Comparison of ENCODE assay signal across 8 cellular contexts in genomic region chr10:33330543-33331019, GRCh38. TPM values are rescaled to one million over a fixed set of nuclear protein-coding genes. Genes with fewer than 3 reads are reported as not detected.
DNase-seq lines count a peak whose midpoint lies in the region; ATAC-seq and TF ChIP-seq lines count a peak whose summit lies in the region.

No MANE protein-coding gene starts in this region.

- H3K27ac Mint-ChIP-seq in endothelial cell (ENCODE audit: unreplicated experiment) = peak overlapping the region; percentile 22

- peaks cover 69% of the 10 kb centered on the region for H3K36me3 Mint-ChIP-seq in endothelial cell (ENCODE audit: low read depth, unreplicated experiment)

- H3K4me1 Mint-ChIP-seq in endothelial cell (ENCODE audit: unreplicated experiment) = peaks cover 41% of the 10 kb centered on the region

- TF ChIP-seq CTCF in GM12865 (IDR thresholded peaks at IDR 0.05; ENCODE audit: insufficient read depth, low read depth, low read length, missing control alignments) (peak; percentile 93), endothelial cell (IDR thresholded peaks at IDR 0.05; ENCODE audit: unreplicated experiment) (peak; percentile 88), mucosa of descending colon (IDR thresholded peaks at IDR 0.05) (peak; percentile 70)

- H3K4me3 ChIP-seq in GM12865 (ENCODE audit: low read depth, low read length) = no peak overlapping the region
- no peak overlapping the region for H3K4me3 ChIP-seq in mucosa of descending colon

- H3K9me3 Mint-ChIP-seq in endothelial cell (ENCODE audit: unreplicated experiment) = no peaks in the 10 kb centered on the region

- ATAC-seq in HG03439 (IDR thresholded peaks at IDR 0.05; ENCODE audit: unreplicated experiment) (peak; percentile 75), mucosa of descending colon (peak; percentile 62), HG03432 (IDR thresholded peaks at IDR 0.05; ENCODE audit: unreplicated experiment) (no peak)

- DNase-seq in GM12865 (ENCODE audit: low read depth) (peak; percentile 78), NOMO-1 treated with DMSO at 0.1 percent for 48 hours (lab: John Stamatoyannopoulos, UW; ENCODE audit: unreplicated experiment) (peak; percentile 47), endothelial cell (ENCODE audit: low spot score) (peak; percentile 87), mucosa of descending colon (peak; percentile 71 to 92 (median 85))
- peak; percentile 25 for DNase-seq in activated CD8-positive, alpha-beta memory T cell treated with anti-CD3 and anti-CD28 coated beads, Interleukin-2, amount 50 U/mL, for 1 hour (ENCODE audit: extremely low read depth)
- peak; percentile 50 to 67 for DNase-seq in stimulated activated CD8-positive, alpha-beta memory T cell treated with anti-CD3 and anti-CD28 coated beads, Interleukin-2, amount 100 ng/mL, for 1 hour (ENCODE audit: low read depth in 2 of 2)

- H3K36me3 ChIP-seq in mucosa of descending colon (ENCODE audit: low read depth) = no peaks in the 10 kb centered on the region

- H3K4me1 ChIP-seq in mucosa of descending colon (ENCODE audit: low read depth) = no peaks in the 10 kb centered on the region

- H3K27me3 Mint-ChIP-seq in endothelial cell (ENCODE audit: unreplicated experiment) = peaks cover 7% of the 10 kb centered on the region

- H3K9me3 ChIP-seq in mucosa of descending colon = no peaks in the 10 kb centered on the region

- H3K4me3 Mint-ChIP-seq in endothelial cell (ENCODE audit: unreplicated experiment) = peak overlapping the region; percentile 99

- intact Hi-C loops in mucosa of descending colon (cut with DNase I, micrococcal nuclease) = loop anchor here (5.0 kb wide), 1 partner anchor 1307 kb away; no protein-coding TSS in a partner anchor

RNA-seq across cellular contexts. Expression of gene NRP1, which starts 3.9 kb away (rescaled TPM):
- total RNA-seq in endothelial cell (ENCODE audit: unreplicated experiment) (486 TPM), mucosa of descending colon (10 to 100 TPM; 12.3 to 52.3 (median 33.2) TPM)

Comparison
In these comparisons a context has a peak if more than half of its experiments do, and no peak if none do; other contexts are left out.
1. DNase-seq: peak in every context shown above with its lines; median percentile 87 in endothelial cell; 85 in mucosa of descending colon; 78 in GM12865; 58 in stimulated activated CD8-positive, alpha-beta memory T cell treated with anti-CD3 and anti-CD28 coated beads, Interleukin-2, amount 100 ng/mL, for 1 hour; 47 in NOMO-1 treated with DMSO at 0.1 percent for 48 hours; 25 in activated CD8-positive, alpha-beta memory T cell treated with anti-CD3 and anti-CD28 coated beads, Interleukin-2, amount 50 U/mL, for 1 hour.